ENCODE assay signal across 24 cellular contexts in genomic region chr6:24322924-24323323, GRCh38. TPM values are rescaled to one million over a fixed set of nuclear protein-coding genes. Genes with fewer than 3 reads are reported as not detected.
"Had no signal": no experiment of that assay in that cellular context is flagged by ENCODE, and none has a peak within 500 bp of the region (broad histone marks: within the 10 kb centered on the region; RNA-seq: fewer than 3 reads in every experiment).

No MANE protein-coding gene starts in this region.

- H3K27me3 ChIP-seq: SJSA1 had no signal

- H3K4me1 Mint-ChIP-seq: activated naive CD4-positive, alpha-beta T cell treated with anti-CD3 and anti-CD28 coated beads, Interleukin-2, amount 50 U/mL, for 24 hours had no signal

- H3K27ac Mint-ChIP-seq: activated CD8-positive, alpha-beta T cell treated with anti-CD3 and anti-CD28 coated beads, Interleukin-2, amount 10 ng/mL, durations not matched to agents 7 days and 5 days; activated naive CD4-positive, alpha-beta T cell treated with anti-CD3 and anti-CD28 coated beads, Interleukin-2, amount 50 U/mL, for 24 hours; activated T-cell treated with anti-CD3 and anti-CD28 coated beads, Interleukin-2, amount 50 U/mL, for 24 hours; activated T-helper 1 cell treated with anti-CD3 and anti-CD28 coated beads, Interleukin-12 subunit alpha, Interleukin-12 subunit beta, Interleukin-2, Interleukin-4 antibody, amounts not matched to agents 30 ng/mL and 10 ng/mL and 1 ng/mL, durations not matched to agents 14 hours and 24 hours and 36 hours; T-helper 1 cell treated with Interleukin-12 subunit alpha and Interleukin-12 subunit beta and Interleukin-4 antibody, amounts not matched to agents 30 μg/mL and 1 μg/mL, for 36 hours; WTC11 had no signal

- H3K9me3 Mint-ChIP-seq: activated naive CD4-positive, alpha-beta T cell treated with anti-CD3 and anti-CD28 coated beads, Interleukin-2, amount 50 U/mL, for 24 hours; activated T-cell treated with anti-CD3 and anti-CD28 coated beads, Interleukin-2, amount 50 U/mL, for 24 hours; activated T-helper 1 cell treated with anti-CD3 and anti-CD28 coated beads, Interleukin-12 subunit alpha, Interleukin-12 subunit beta, Interleukin-2, Interleukin-4 antibody, amounts not matched to agents 30 ng/mL and 10 ng/mL and 1 ng/mL, durations not matched to agents 14 hours and 24 hours and 36 hours; T-helper 1 cell treated with Interleukin-12 subunit alpha and Interleukin-12 subunit beta and Interleukin-4 antibody, amounts not matched to agents 30 μg/mL and 1 μg/mL, for 36 hours; WTC11 had no signal

- H3K36me3 ChIP-seq: SJSA1 had no signal

- H3K4me3 Mint-ChIP-seq: activated CD8-positive, alpha-beta T cell treated with anti-CD3 and anti-CD28 coated beads, Interleukin-2, amount 10 ng/mL, durations not matched to agents 7 days and 5 days; activated naive CD4-positive, alpha-beta T cell treated with anti-CD3 and anti-CD28 coated beads, Interleukin-2, amount 50 U/mL, for 24 hours; activated T-cell treated with anti-CD3 and anti-CD28 coated beads, Interleukin-2, amount 50 U/mL, for 24 hours; activated T-helper 1 cell treated with anti-CD3 and anti-CD28 coated beads, Interleukin-12 subunit alpha, Interleukin-12 subunit beta, Interleukin-2, Interleukin-4 antibody, amounts not matched to agents 30 ng/mL and 10 ng/mL and 1 ng/mL, durations not matched to agents 14 hours and 24 hours and 36 hours; brain; T-helper 1 cell treated with Interleukin-12 subunit alpha and Interleukin-12 subunit beta and Interleukin-4 antibody, amounts not matched to agents 30 μg/mL and 1 μg/mL, for 36 hours; WTC11 had no signal

- ATAC-seq: activated CD8-positive, alpha-beta T cell treated with anti-CD3 and anti-CD28 coated beads, Interleukin-2, amount 10 ng/mL, durations not matched to agents 7 days and 5 days; WTC11 had no signal

- H3K4me3 ChIP-seq: SJSA1 had no signal

- DNase-seq: activated CD4-positive, alpha-beta T cell treated with anti-CD3 and anti-CD28 coated beads for 48 hours; activated CD4-positive, alpha-beta T cell treated with anti-CD3 and anti-CD28 coated beads, Interleukin-2, amount 50 U/mL, for 4 hours; activated CD4-positive, CD25-positive, alpha-beta regulatory T cell treated with anti-CD3 and anti-CD28 coated beads, Interleukin-2, amount 50 U/mL, for 72 hours; activated CD8-positive, alpha-beta memory T cell treated with anti-CD3 and anti-CD28 coated beads, Interleukin-2, amount 50 U/mL, for 48 hours; activated CD8-positive, alpha-beta T cell treated with anti-CD3 and anti-CD28 coated beads, Interleukin-2, amount 10 ng/mL, durations not matched to agents 7 days and 5 days; activated effector memory CD4-positive, alpha-beta T cell treated with Interleukin-2 at 50 U/mL for 16 hours; activated naive CD4-positive, alpha-beta T cell; activated T-cell treated with anti-CD3 and anti-CD28 coated beads, Interleukin-2, amount 50 U/mL, for 24 hours; aorta; KG1; NCI-H1092; NCI-H1930; NCI-H226; NCI-H510A; NK-92 treated with Interleukin-12 subunit alpha and Interleukin-12 subunit beta, amount 100 ng/mL, for 24 hours; OCI-M1; SHP77 had no signal

- H3K36me3 Mint-ChIP-seq: activated naive CD4-positive, alpha-beta T cell treated with anti-CD3 and anti-CD28 coated beads, Interleukin-2, amount 50 U/mL, for 24 hours; brain; WTC11 had no signal

- H3K9me3 ChIP-seq: SJSA1 had no signal

RNA-seq across cellular contexts. Expression of gene DCDC2, which starts 34.9 kb away (rescaled TPM):
- total RNA-seq: activated CD8-positive, alpha-beta T cell treated with anti-CD3 and anti-CD28 coated beads, Interleukin-2, amount 10 ng/mL, durations not matched to agents 7 days and 5 days; activated T-helper 1 cell treated with anti-CD3 and anti-CD28 coated beads, Interleukin-12 subunit alpha, Interleukin-12 subunit beta, Interleukin-2, Interleukin-4 antibody, amounts not matched to agents 30 ng/mL and 10 ng/mL and 1 ng/mL, durations not matched to agents 14 hours and 24 hours and 36 hours; aorta; LHCN-M2 had no signal
